Comparison of ENCODE assay signal across 12 cellular contexts in genomic region chr16:83994087-83994486, GRCh38. TPM values are rescaled to one million over a fixed set of nuclear protein-coding genes. Genes with fewer than 3 reads are reported as not detected.
DNase-seq lines count a peak whose midpoint lies in the region; ATAC-seq, FAIRE-seq and TF ChIP-seq lines count a peak whose summit lies in the region.
"Had no signal": no experiment of that assay in that cellular context is flagged by ENCODE, and none has a peak within 500 bp of the region (broad histone marks: within the 10 kb centered on the region; RNA-seq: fewer than 3 reads in every experiment).

No MANE protein-coding gene starts in this region.

- DNase-seq in DMS53 (lab: John Stamatoyannopoulos, UW) (peak; percentile 25), DMS53 treated with DMSO at 0.1 percent for 48 hours (lab: John Stamatoyannopoulos, UW; ENCODE audit: unreplicated experiment) (no peak), OCI-M1 (lab: John Stamatoyannopoulos, UW) (peak; percentile 55), epithelial cell of proximal tubule (ENCODE audit: low read depth) (peak; percentile 79), sciatic nerve (ENCODE audit: low spot score) (no peak), cortex of kidney (lab: John Stamatoyannopoulos, UW) (no peak), kidney (no peak), DMS114 treated with DMSO at 0.1 percent for 48 hours (lab: John Stamatoyannopoulos, UW; ENCODE audit: unreplicated experiment) (no peak)
- DNase-seq: activated CD4-positive, alpha-beta memory T cell treated with anti-CD3 and anti-CD28 coated beads for 36 hours; NCI-H526 had no signal

- no peak for FAIRE-seq in kidney (lab: Jason Lieb, UNC)
- FAIRE-seq: colon had no signal

- TF ChIP-seq CTCF in epithelial cell of proximal tubule (conservative IDR thresholded peaks at IDR 0.05; ENCODE audit: low read depth, low read length), result no peak
- TF ChIP-seq CTCF in kidney (IDR thresholded peaks at IDR 0.05; ENCODE audit: borderline replicate concordance, extremely low read depth, insufficient read depth), result no peak

- H3K4me1 ChIP-seq in kidney (ENCODE audit: control insufficient read depth in 1 of 2, insufficient read depth in 1 of 2, low read depth in 1 of 2, low read length in 2 of 2), result peaks cover 4 to 10% of the 10 kb centered on the region in 2 donors

- no peak overlapping the region for H3K9ac ChIP-seq in kidney (ENCODE audit: low read length in 2 of 2)

- H3K27ac ChIP-seq in kidney (ENCODE audit: low read depth in 2 of 2, low read length in 2 of 2), result peak overlapping the region in 1 of 2 donors; percentile 61
- H3K27ac ChIP-seq: 22Rv1 had no signal

- H3K4me3 ChIP-seq in epithelial cell of proximal tubule (ENCODE audit: low read depth, low read length) (no peak overlapping the region), kidney (ENCODE audit: low read length in 2 of 2) (peak overlapping the region in 1 of 2 donors; percentile 47)

- no peaks in the 10 kb centered on the region for H3K36me3 ChIP-seq in kidney (ENCODE audit: control insufficient read depth in 1 of 2, insufficient read depth in 2 of 2, low read length in 2 of 2)

- H3K9me3 ChIP-seq in kidney (ENCODE audit: control insufficient read depth in 1 of 2, low read length in 2 of 2), result no peaks in the 10 kb centered on the region

- intact Hi-C loops in sciatic nerve (cut with DNase I), result no loop called here
- intact Hi-C loops in kidney (cut with DNase I), result no loop called here

- peak; percentile 27 for ATAC-seq in sciatic nerve

RNA-seq across cellular contexts. Expression of gene NECAB2, which starts 26.0 kb away (rescaled TPM):
- total RNA-seq in epithelial cell of proximal tubule, result 0.36 TPM in 1 of 2 replicates, not detected in the other
- 0.80 TPM for total RNA-seq in sciatic nerve
- 0.82 TPM for total RNA-seq in kidney
- polyA plus RNA-seq in kidney (ENCODE audit: insufficient read depth, low read depth, low replicate concordance), result 47.0 TPM
- total RNA-seq: activated CD4-positive, alpha-beta memory T cell treated with anti-CD3 and anti-CD28 coated beads for 36 hours had no signal

RNA-seq across cellular contexts. Expression of gene OSGIN1, which starts 41.0 kb away (rescaled TPM):
- total RNA-seq in epithelial cell of proximal tubule (3.7 and 6.1 TPM in 2 replicates), sciatic nerve (11.5 TPM), kidney (6.3 TPM)
- 14.5 TPM for polyA plus RNA-seq in kidney (ENCODE audit: insufficient read depth, low read depth, low replicate concordance)

RNA-seq across cellular contexts. Expression of gene SLC38A8, which starts 48.5 kb away (rescaled TPM):
- total RNA-seq in epithelial cell of proximal tubule (not detected in 2 replicates), sciatic nerve (not detected), kidney (not detected)
- polyA plus RNA-seq in kidney (ENCODE audit: insufficient read depth, low read depth, low replicate concordance), result 0.30 TPM
- total RNA-seq: activated CD4-positive, alpha-beta memory T cell treated with anti-CD3 and anti-CD28 coated beads for 36 hours had no signal

Comparison
In these comparisons a context has a peak if more than half of its experiments do, and no peak if none do; other contexts are left out.
1. DNase-seq: peak in DMS53 (single experiment), OCI-M1 (single experiment) and epithelial cell of proximal tubule (single experiment); none in DMS53 treated with DMSO at 0.1 percent for 48 hours (single experiment), sciatic nerve (single experiment), cortex of kidney (single experiment), kidney (single experiment) and DMS114 treated with DMSO at 0.1 percent for 48 hours (single experiment).